Comparison of ENCODE assay signal across 4 cellular contexts in the genomic region with DNA sequence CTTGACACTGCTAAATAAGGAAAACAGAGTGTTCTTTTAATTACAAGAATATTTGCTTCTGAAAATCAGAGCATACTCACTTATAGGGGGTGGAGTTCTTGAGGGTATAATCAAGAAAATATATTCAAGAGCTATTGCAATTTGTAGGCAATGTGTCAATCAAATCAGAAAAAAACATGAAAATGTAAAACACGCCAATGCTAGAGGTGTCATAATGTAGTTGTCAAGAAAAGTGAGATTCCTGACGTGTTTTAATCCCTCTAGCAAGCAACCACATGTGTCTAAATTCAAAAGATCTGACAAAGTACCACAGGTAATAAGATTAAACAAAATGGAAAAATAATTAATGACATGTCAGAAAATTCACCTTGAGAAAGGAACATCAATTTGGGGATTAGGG.
"Had no signal": no experiment of that assay in that cellular context is flagged by ENCODE, and none has a peak within 500 bp of the region (broad histone marks: within the 10 kb centered on the region; RNA-seq: fewer than 3 reads in every experiment).

No MANE protein-coding gene starts in this region.

- H3K27ac ChIP-seq: HL-60 had no signal

- H3K4me3 ChIP-seq: K562 had no signal

- DNase-seq: IMR-90, KBM-7 had no signal
